ENCODE assay signal across 16 cellular contexts in the genomic region with DNA sequence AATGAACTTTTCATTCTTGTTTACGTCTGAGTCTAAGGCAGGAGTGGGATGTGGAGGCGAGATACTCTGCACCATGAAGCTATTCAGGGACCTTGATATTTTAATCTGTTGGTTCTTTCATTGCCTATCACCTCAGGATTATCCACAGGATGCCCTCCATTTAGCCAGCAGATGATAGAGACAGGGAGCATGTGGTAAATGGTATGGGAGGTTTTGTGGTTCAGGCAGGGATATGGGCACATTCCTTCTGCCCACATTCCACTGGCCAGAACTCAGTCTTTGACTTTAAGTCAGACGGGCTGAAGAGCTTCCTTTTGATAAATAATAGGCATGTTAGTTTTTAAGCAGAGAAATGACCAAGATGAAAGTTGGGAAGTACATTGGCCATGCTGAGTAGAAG.
DNase-seq lines count a peak whose midpoint lies in the region; FAIRE-seq and TF ChIP-seq lines count a peak whose summit lies in the region.
"Had no signal": no experiment of that assay in that cellular context is flagged by ENCODE, and none has a peak within 500 bp of the region (broad histone marks: within the 10 kb centered on the region; RNA-seq: fewer than 3 reads in every experiment).

No MANE protein-coding gene starts in this region.

- H3K4me1 ChIP-seq in GM23248 (ENCODE audit: insufficient read depth): peaks cover 42% of the 10 kb centered on the region
- H3K4me1 ChIP-seq in osteoblast (ENCODE audit: insufficient read depth, low read length): peaks cover 60% of the 10 kb centered on the region
- H3K4me1 ChIP-seq in prostate gland (replicated peaks): no peaks in the 10 kb centered on the region
- peaks cover 6 to 11% of the 10 kb centered on the region in 2 donors for H3K4me1 ChIP-seq in neuronal stem cell (ENCODE audit: control insufficient read depth in 2 of 2, insufficient read depth in 1 of 2, low read depth in 1 of 2, low read length in 2 of 2)

- DNase-seq in GM23248 (no peak), RCC 7860 (ENCODE audit: low spot score) (peak; percentile 55), fibroblast of the aortic adventitia (ENCODE audit: low read depth) (peak; percentile 27), osteoblast (ENCODE audit: insufficient read length, low spot score, missing footprints) (no peak), caudate nucleus (lab: John Stamatoyannopoulos, UW) (no peak), prostate gland (ENCODE audit: low spot score) (no peak), lower leg skin (ENCODE audit: low spot score in 2 of 2) (no peak), neuronal stem cell (ENCODE audit: low spot score) (no peak)
- DNase-seq: activated CD4-positive, alpha-beta memory T cell treated with anti-CD3 and anti-CD28 coated beads, Interleukin-2, amount 10 ng/mL, durations not matched to agents 7 days and 5 days; anterior cingulate cortex; Calu3; dermis blood vessel endothelial cell; left ventricle myocardium inferior; natural killer cell; NCI-H2029; retina had no signal

- H3K9me2 ChIP-seq in GM23248 (ENCODE audit: insufficient read depth): no peaks in the 10 kb centered on the region

- no peak for TF ChIP-seq CTCF in fibroblast of the aortic adventitia (IDR thresholded peaks at IDR 0.05; ENCODE audit: insufficient read depth, low read length)
- TF ChIP-seq CTCF in osteoblast (IDR thresholded peaks at IDR 0.05; ENCODE audit: extremely low read depth, low read depth, low read length): no peak
- no peak for TF ChIP-seq CTCF in prostate gland (IDR thresholded peaks at IDR 0.05)
- no peak for TF ChIP-seq CTCF in lower leg skin (IDR thresholded peaks at IDR 0.05)

- H3K36me3 ChIP-seq in GM23248 (ENCODE audit: low read depth) (no peaks in the 10 kb centered on the region), osteoblast (ENCODE audit: insufficient read depth, low read length) (peaks cover 27% of the 10 kb centered on the region), prostate gland (no peaks in the 10 kb centered on the region), neuronal stem cell (replicated peaks in 1 of 2; ENCODE audit: control insufficient read depth in 2 of 2, insufficient read depth in 2 of 2, low read length in 2 of 2) (no peaks in the 10 kb centered on the region)
- H3K36me3 ChIP-seq: left ventricle myocardium inferior had no signal

- H2BK5ac ChIP-seq in neuronal stem cell (ENCODE audit: low read length): no peak overlapping the region

- H3K4ac ChIP-seq in neuronal stem cell (ENCODE audit: low read length): no peak overlapping the region

- no peak overlapping the region for H3K27ac ChIP-seq in GM23248
- peak overlapping the region; percentile 84 for H3K27ac ChIP-seq in osteoblast (ENCODE audit: low read depth, low read length)
- no peak overlapping the region for H3K27ac ChIP-seq in caudate nucleus (ENCODE audit: low read depth, low read length)
- no peak overlapping the region for H3K27ac ChIP-seq in prostate gland
- no peak overlapping the region for H3K27ac ChIP-seq in neuronal stem cell (replicated peaks; ENCODE audit: low read length)
- H3K27ac ChIP-seq: left ventricle myocardium inferior had no signal

- no peak overlapping the region for H2BK15ac ChIP-seq in neuronal stem cell (ENCODE audit: low read length)

- H3F3A ChIP-seq in GM23248 (ENCODE audit: insufficient read depth): peaks cover 25% of the 10 kb centered on the region

- FAIRE-seq in RCC 7860 (lab: Jason Lieb, UNC): peak; percentile 81

- TF ChIP-seq POLR2A in prostate gland (IDR thresholded peaks at IDR 0.05) (no peak), lower leg skin (IDR thresholded peaks at IDR 0.05) (no peak)

- no peak overlapping the region for H4K8ac ChIP-seq in neuronal stem cell (ENCODE audit: low read depth, low read length)

- no peaks in the 10 kb centered on the region for H3K79me1 ChIP-seq in neuronal stem cell (ENCODE audit: low read depth, low read length)

- WGBS in GM23248 (ENCODE audit: low coverage in 1 of 2, low lambda C conversion rate in 2 of 2, missing lambda C conversion rate in 2 of 2), 2 experiments: 76 to 80% methylated on average over 3 of the region's 3 CpGs
- 85% methylated on average over 3 of the region's 3 CpGs for WGBS in prostate gland
- WGBS in lower leg skin, 2 donors: 68 to 71% methylated on average over 3 of the region's 3 CpGs
- no CpG with 5 or more reads among the region's 3 CpGs for WGBS in neuronal stem cell (ENCODE audit: extremely low coverage in 2 of 2, insufficient read length in 2 of 2, insufficient replicate concordance in 1 of 2), 2 donors

- intact Hi-C loops in prostate gland (cut with DNase I): no loop called here
- intact Hi-C loops in lower leg skin (cut with DNase I; ENCODE audit: low total_unique reads): no loop called here

- peak overlapping the region; percentile 3 for H3K4me2 ChIP-seq in GM23248 (ENCODE audit: unreplicated experiment)
- H3K4me2 ChIP-seq in osteoblast (ENCODE audit: insufficient read depth, low read length): peak overlapping the region; percentile 34
- no peak overlapping the region for H3K4me2 ChIP-seq in neuronal stem cell (ENCODE audit: insufficient read depth, low read length, poor library complexity, severe bottlenecking)

- in situ Hi-C loops in GM23248 (cut with MboI): no loop called here

- H3K23ac ChIP-seq in neuronal stem cell (ENCODE audit: low read depth, low read length, poor library complexity): no peak overlapping the region

- no peak overlapping the region for H3K14ac ChIP-seq in neuronal stem cell (ENCODE audit: low read length)

- no peak overlapping the region for H2AK5ac ChIP-seq in neuronal stem cell (ENCODE audit: low read depth, low read length)

- H2BK12ac ChIP-seq in neuronal stem cell (ENCODE audit: low read length): no peak overlapping the region

- no peak overlapping the region for H3K18ac ChIP-seq in neuronal stem cell (ENCODE audit: low read length)

- H4K20me1 ChIP-seq in GM23248 (ENCODE audit: insufficient read depth) (no peaks in the 10 kb centered on the region), osteoblast (ENCODE audit: insufficient read depth, low read length) (no peaks in the 10 kb centered on the region)

- H3K9me3 ChIP-seq in GM23248 (ENCODE audit: low read depth): no peaks in the 10 kb centered on the region
- H3K9me3 ChIP-seq in osteoblast (ENCODE audit: low read depth, low read length): peaks cover 8% of the 10 kb centered on the region
- H3K9me3 ChIP-seq in prostate gland: no peaks in the 10 kb centered on the region
- H3K9me3 ChIP-seq in neuronal stem cell (replicated peaks in 1 of 2; ENCODE audit: control insufficient read depth in 2 of 2, insufficient read depth in 1 of 2, low read depth in 1 of 2, low read length in 2 of 2): peaks cover 5 to 9% of the 10 kb centered on the region in 2 donors

- no peak overlapping the region for H2BK120ac ChIP-seq in neuronal stem cell (ENCODE audit: low read depth, low read length)

- peak overlapping the region; percentile 41 for H2AFZ ChIP-seq in GM23248
- H2AFZ ChIP-seq in osteoblast (ENCODE audit: low read length): peak overlapping the region; percentile 60
- H2AFZ ChIP-seq in neuronal stem cell (ENCODE audit: low read length): no peak overlapping the region

- H3K9ac ChIP-seq in GM23248: no peak overlapping the region
- no peak overlapping the region for H3K9ac ChIP-seq in neuronal stem cell (ENCODE audit: low read depth, low read length, poor library complexity)

- H3K79me2 ChIP-seq in GM23248 (ENCODE audit: insufficient read depth) (no peaks in the 10 kb centered on the region), osteoblast (ENCODE audit: insufficient read depth, low read length) (peaks cover 50% of the 10 kb centered on the region)

- H4K91ac ChIP-seq in neuronal stem cell (ENCODE audit: low read depth, low read length, poor library complexity): no peak overlapping the region

- H3K4me3 ChIP-seq in GM23248 (no peak overlapping the region), fibroblast of the aortic adventitia (ENCODE audit: low read depth, low read length) (no peak overlapping the region), osteoblast (ENCODE audit: insufficient read depth, low read length) (peak overlapping the region; percentile 13), prostate gland (no peak overlapping the region), lower leg skin (ENCODE audit: low read depth, poor library complexity, severe bottlenecking) (no peak overlapping the region), neuronal stem cell (ENCODE audit: low read length in 2 of 2) (no peak overlapping the region)
- H3K4me3 ChIP-seq: left ventricle myocardium inferior had no signal

- H3K27me3 ChIP-seq in GM23248 (replicated peaks; ENCODE audit: insufficient read depth): no peaks in the 10 kb centered on the region
- no peaks in the 10 kb centered on the region for H3K27me3 ChIP-seq in osteoblast (ENCODE audit: insufficient read depth, low read length)
- no peaks in the 10 kb centered on the region for H3K27me3 ChIP-seq in prostate gland (replicated peaks; ENCODE audit: insufficient read depth)
- no peaks in the 10 kb centered on the region for H3K27me3 ChIP-seq in neuronal stem cell (ENCODE audit: control insufficient read depth in 3 of 3, insufficient read depth in 3 of 3, low read depth in 1 of 3, low read length in 3 of 3)

Comparison
In these comparisons a context has a peak if more than half of its experiments do, and no peak if none do; other contexts are left out.
1. DNase-seq: peak in RCC 7860 (single experiment) and fibroblast of the aortic adventitia (single experiment); none in GM23248 (single experiment), osteoblast (single experiment), caudate nucleus (0 of 61), prostate gland (single experiment), lower leg skin (0 of 2) and neuronal stem cell (single experiment).